Comparison of ENCODE assay signal across 19 cellular contexts in the genomic region with DNA sequence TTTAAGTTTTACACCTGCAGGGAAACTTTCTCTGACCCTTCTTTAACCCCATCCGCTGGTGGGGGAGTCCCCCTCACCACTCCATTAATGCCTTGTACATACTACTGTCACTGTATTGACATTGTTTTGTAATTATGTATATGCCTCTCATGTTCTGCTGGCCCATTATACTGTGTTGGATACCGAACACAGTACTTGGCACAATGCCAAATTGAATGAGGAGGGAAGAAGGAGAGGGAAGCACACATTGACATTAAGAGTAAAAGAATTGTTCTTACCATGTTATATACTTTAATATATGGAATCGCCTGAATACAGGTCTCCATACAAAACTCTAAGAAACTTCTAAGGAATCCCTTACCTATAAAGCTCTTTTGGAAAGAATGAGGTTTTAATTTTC.
"Had no signal": no experiment of that assay in that cellular context is flagged by ENCODE, and none has a peak within 500 bp of the region (broad histone marks: within the 10 kb centered on the region; RNA-seq: fewer than 3 reads in every experiment).

No MANE protein-coding gene starts in this region.

- H3K36me3 ChIP-seq: breast epithelium, vagina had no signal

- H3K27me3 ChIP-seq: ascending aorta, breast epithelium, spleen, tibial artery, vagina had no signal

- DNase-seq: activated CD4-positive, CD25-positive, alpha-beta regulatory T cell treated with anti-CD3 and anti-CD28 coated beads, Interleukin-2, amount 50 U/mL, for 72 hours; activated gamma-delta T cell; activated T-cell treated with anti-CD3 and anti-CD28 coated beads, Interleukin-2, amount 50 U/mL, for 72 hours; cerebellar nuclear complex; effector CD4-positive, alpha-beta T cell; hypothalamus; kidney; spleen; stimulated activated CD4-positive, alpha-beta T cell treated with anti-CD3 and anti-CD28 coated beads, Interleukin-4, amount 100 ng/mL, for 4 hours; stimulated activated naive CD4-positive, alpha-beta T cell; substantia nigra; T1000; tibial artery had no signal

- H3K4me1 ChIP-seq: ascending aorta, breast epithelium, parathyroid adenoma, spleen, tibial artery, vagina had no signal

- H3K4me3 ChIP-seq: ascending aorta, breast epithelium, lung, spleen, tibial artery, vagina had no signal

- FAIRE-seq: frontal cortex, kidney had no signal

- H3K27ac ChIP-seq: ascending aorta, breast epithelium, parathyroid adenoma, spleen, tibial artery, vagina had no signal

- H3K9me3 ChIP-seq: ascending aorta, breast epithelium, spleen, tibial artery, vagina had no signal
